In genomic region chr1:207811920-207812720, GRCh38 we compare ENCODE assay signal across 8 cellular contexts.
DNase-seq lines count a peak whose midpoint lies in the region; ATAC-seq, FAIRE-seq and TF ChIP-seq lines count a peak whose summit lies in the region.

No MANE protein-coding gene starts in this region.

- no peak for FAIRE-seq in D721Med (lab: Jason Lieb, UNC)

- H3K9ac ChIP-seq in liver (ENCODE audit: low read depth in 1 of 2, low read length in 2 of 2), result peak overlapping the region in 1 of 2 donors; percentile 28

- H3K4me3 ChIP-seq in liver (ENCODE audit: low read depth in 1 of 3, low read length in 3 of 3), result no peak overlapping the region
- peak overlapping the region; percentile 20 to 31 for H3K4me3 ChIP-seq in tibial artery

- H3K27me3 ChIP-seq in liver (ENCODE audit: control insufficient read depth in 4 of 4, insufficient read depth in 4 of 4, low read length in 3 of 4), result no peaks in the 10 kb centered on the region
- no peaks in the 10 kb centered on the region for H3K27me3 ChIP-seq in tibial artery

- 36% methylated on average over 16 of the region's 16 CpGs for WGBS in liver

- intact Hi-C loops in tibial artery (cut with DNase I; ENCODE audit: low total_unique reads), result loop anchor here (5.0 kb wide), 1 partner anchor 60 kb away; the partner anchor contains the start of gene CD46

- H3K4me1 ChIP-seq in liver (ENCODE audit: control insufficient read depth in 4 of 4, insufficient read depth in 4 of 4, low read length in 3 of 4) (peaks cover 22 to 92% (median 83%) of the 10 kb centered on the region in 4 donors), tibial artery (peaks cover 0 to 100% (median 98%) of the 10 kb centered on the region in 4 donors)

- DNase-seq in D721Med (ENCODE audit: insufficient read length, low spot score) (no peak), caudate nucleus (lab: John Stamatoyannopoulos, UW) (peak in 38 of 61 donors; percentile 34 to 85 (median 56)), tibial artery (peak; percentile 83 to 92), KG1 (lab: John Stamatoyannopoulos, UW) (no peak)

- ATAC-seq in HG03457 (IDR thresholded peaks at IDR 0.05; ENCODE audit: unreplicated experiment) (no peak), HG02852 (IDR thresholded peaks at IDR 0.05; ENCODE audit: unreplicated experiment) (no peak)

- H3K27ac ChIP-seq in caudate nucleus (ENCODE audit: low read depth, low read length), result peak overlapping the region; percentile 95
- peak overlapping the region; percentile 62 to 79 for H3K27ac ChIP-seq in liver (ENCODE audit: low read depth in 1 of 2, low read length in 2 of 2)
- H3K27ac ChIP-seq in tibial artery, result peak overlapping the region; percentile 100

- peak; percentile 76 to 84 for TF ChIP-seq RAD21 in liver (IDR thresholded peaks at IDR 0.05)

- H3K36me3 ChIP-seq in liver (ENCODE audit: control insufficient read depth in 4 of 4, insufficient read depth in 3 of 4, low read depth in 1 of 4, low read length in 3 of 4) (peaks cover 12 to 65% (median 56%) of the 10 kb centered on the region in 4 donors), tibial artery (peaks cover 95 to 100% (median 100%) of the 10 kb centered on the region in 3 donors)

- H3K9me3 ChIP-seq in liver (ENCODE audit: control insufficient read depth in 4 of 4, low read length in 3 of 4) (no peaks in the 10 kb centered on the region), tibial artery (no peaks in the 10 kb centered on the region)

- TF ChIP-seq CTCF in D721Med (IDR thresholded peaks at IDR 0.05; ENCODE audit: insufficient read depth, missing control alignments) (peak; percentile 32), LNCAP (IDR thresholded peaks at IDR 0.05) (peak; percentile 82), liver (IDR thresholded peaks at IDR 0.05; ENCODE audit: low read depth, low read length, missing input control) (peak; percentile 71), tibial artery (IDR thresholded peaks at IDR 0.05) (peak; percentile 47 to 50)

TF ChIP-seq in liver, 16 proteins besides CTCF, POLR2A, EP300 and RAD21:
- TF ChIP-seq SP1 (IDR thresholded peaks at IDR 0.05), result peak; percentile 36
- TF ChIP-seq TAF1 (conservative IDR thresholded peaks at IDR 0.05), result no peak
- TF ChIP-seq YY1 (IDR thresholded peaks at IDR 0.05), result peak; percentile 67
- TF ChIP-seq FOXA1 (IDR thresholded peaks at IDR 0.05), result peak; percentile 96
- TF ChIP-seq RXRA (IDR thresholded peaks at IDR 0.05), result peak; percentile 53 to 81
- no peak for TF ChIP-seq ATF3 (IDR thresholded peaks at IDR 0.05)
- TF ChIP-seq NR2F2 (IDR thresholded peaks at IDR 0.05), result no peak
- TF ChIP-seq EGR1 (IDR thresholded peaks at IDR 0.05; ENCODE audit: low read depth in 2 of 2), result no peak
- TF ChIP-seq JUND (IDR thresholded peaks at IDR 0.05), result no peak
- no peak for TF ChIP-seq ZBTB33 (IDR thresholded peaks at IDR 0.05)
- TF ChIP-seq REST (IDR thresholded peaks at IDR 0.05), result peak; percentile 78
- TF ChIP-seq GABPA (IDR thresholded peaks at IDR 0.05 in 1 of 2, conservative IDR thresholded peaks at IDR 0.05 in 1 of 2), result no peak
- peak; percentile 32 to 75 for TF ChIP-seq HNF4A (conservative IDR thresholded peaks at IDR 0.05)
- peak; percentile 96 for TF ChIP-seq FOXA2 (IDR thresholded peaks at IDR 0.05)
- no peak for TF ChIP-seq HNF4G (IDR thresholded peaks at IDR 0.05)
- TF ChIP-seq MAX (IDR thresholded peaks at IDR 0.05), result peak; percentile 90
TF ChIP-seq in liver: peak in this region for 8.

Comparison
In these comparisons a context has a peak if more than half of its experiments do, and no peak if none do; other contexts are left out.
1. DNase-seq: peak in caudate nucleus (38 of 61) and tibial artery (2 of 2); none in D721Med (single experiment) and KG1 (single experiment).
2. CTCF ChIP-seq: peak in every context shown above with its lines; median percentile 82 in LNCAP; 71 in liver; 48 in tibial artery; 32 in D721Med.
3. H3K4me3 ChIP-seq: peak in tibial artery (2 of 2); none in liver (0 of 3).
4. Peak in every context shown above with its lines, with median percentiles within 50 percentile points of each other: H3K27ac ChIP-seq.